ENCODE assay signal across 22 cellular contexts in genomic region chr3:99704417-99704816, GRCh38.
"Had no signal": no experiment of that assay in that cellular context is flagged by ENCODE, and none has a peak within 500 bp of the region (broad histone marks: within the 10 kb centered on the region; RNA-seq: fewer than 3 reads in every experiment).

No MANE protein-coding gene starts in this region.

- H3K36me3 ChIP-seq: heart right ventricle, prostate gland, spleen, transverse colon had no signal

- H3K9ac ChIP-seq: parathyroid adenoma had no signal

- H3K27me3 ChIP-seq: heart right ventricle, testis, transverse colon had no signal

- H3K4me3 ChIP-seq: heart right ventricle, mucosa of descending colon, prostate gland, spleen, testis, transverse colon had no signal

- H3K4me1 ChIP-seq: parathyroid adenoma, prostate gland, spleen, testis had no signal

- DNase-seq: effector memory CD8-positive, alpha-beta T cell; erythroblast; heart right ventricle; hypothalamus; islet precursor cell; mammary epithelial cell; mucosa of descending colon; naive thymus-derived CD8-positive, alpha-beta T cell; occipital lobe; retina; spleen; stimulated activated CD4-positive, alpha-beta T cell treated with anti-CD3 and anti-CD28 coated beads, Interleukin-15, amount 100 ng/mL, for 24 hours; stimulated activated CD4-positive, alpha-beta T cell treated with anti-CD3 and anti-CD28 coated beads, Interleukin-1b, Interleukin-23, amount 100 ng/mL, for 48 hours; stimulated activated CD4-positive, alpha-beta T cell treated with anti-CD3 and anti-CD28 coated beads, Interleukin-4, amount 100 ng/mL, for 4 hours; stimulated activated naive B cell treated with anti-CD40 and anti-IgM and Interleukin-4, amounts not matched to agents 10 μg/mL and 1 μg/mL and 100 μg/mL, for 72 hours; stimulated activated naive CD8-positive, alpha-beta T cell treated with anti-CD3 and anti-CD28 coated beads, Interleukin-15, amount 100 ng/mL, for 72 hours; testis; transverse colon had no signal

- H3K79me2 ChIP-seq: parathyroid adenoma had no signal

- H3K9me3 ChIP-seq: heart right ventricle, mucosa of descending colon, prostate gland, spleen, testis, transverse colon had no signal

- H2AFZ ChIP-seq: parathyroid adenoma had no signal

- ATAC-seq: effector memory CD8-positive, alpha-beta T cell; heart right ventricle; left lobe of liver; mucosa of descending colon; naive thymus-derived CD8-positive, alpha-beta T cell; sciatic nerve; stimulated activated naive B cell treated with anti-CD40 and anti-IgM and Interleukin-4, amounts not matched to agents 10 μg/mL and 1 μg/mL and 100 μg/mL, for 72 hours; stimulated activated naive CD8-positive, alpha-beta T cell treated with anti-CD3 and anti-CD28 coated beads, Interleukin-15, amount 100 ng/mL, for 72 hours had no signal

- H3K27ac ChIP-seq: heart right ventricle, parathyroid adenoma, prostate gland, spleen, testis, transverse colon had no signal
